In the genomic region with DNA sequence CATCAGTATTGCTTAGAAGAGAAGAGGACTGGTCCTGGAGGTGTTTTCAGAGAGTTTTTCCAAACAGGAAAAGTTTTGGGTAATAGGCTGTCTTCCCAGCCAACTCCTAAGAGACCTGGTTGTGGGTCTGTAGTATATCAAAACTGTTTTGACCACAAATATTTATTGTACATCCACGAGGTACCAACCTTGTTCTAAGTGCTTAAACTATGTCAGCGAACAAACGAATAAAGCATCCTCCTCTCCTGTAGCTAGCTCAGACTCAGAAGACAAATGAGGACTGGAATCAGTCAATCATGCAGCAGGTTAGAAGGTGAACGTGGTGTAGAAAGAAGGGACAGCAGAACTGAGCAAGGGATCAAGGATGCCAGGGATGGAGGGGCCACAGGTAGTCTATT, we compare ENCODE assay signal across 20 cellular contexts.
DNase-seq lines count a peak whose midpoint lies in the region; ATAC-seq and TF ChIP-seq lines count a peak whose summit lies in the region.
"Had no signal": no experiment of that assay in that cellular context is flagged by ENCODE, and none has a peak within 500 bp of the region (broad histone marks: within the 10 kb centered on the region; RNA-seq: fewer than 3 reads in every experiment).

No MANE protein-coding gene starts in this region.

- peak overlapping the region; percentile 45 for H3K4me3 ChIP-seq in Jurkat, Clone E6-1 (ENCODE audit: low read length)
- H3K4me3 ChIP-seq in suprapubic skin = no peak overlapping the region
- H3K4me3 ChIP-seq: gastroesophageal sphincter, left ventricle myocardium inferior, prostate gland, upper lobe of right lung had no signal

- H3K4me1 ChIP-seq in suprapubic skin = no peaks in the 10 kb centered on the region
- H3K4me1 ChIP-seq: gastroesophageal sphincter, left ventricle myocardium inferior, prostate gland, upper lobe of right lung had no signal

- no peaks in the 10 kb centered on the region for H3K9me3 ChIP-seq in suprapubic skin
- H3K9me3 ChIP-seq: prostate gland, upper lobe of right lung had no signal

- H3K27me3 ChIP-seq in suprapubic skin = peaks cover 34% of the 10 kb centered on the region

- H3K36me3 Mint-ChIP-seq in activated CD4-positive, alpha-beta T cell treated with anti-CD3 and anti-CD28 coated beads, Interleukin-2, amount 10 ng/mL, durations not matched to agents 24 days and 14 days (ENCODE audit: low read depth) = peaks cover 14% of the 10 kb centered on the region
- peaks cover 7 to 10% of the 10 kb centered on the region in 2 donors for H3K36me3 Mint-ChIP-seq in activated naive CD4-positive, alpha-beta T cell treated with anti-CD3 and anti-CD28 coated beads, Interleukin-2, amount 50 U/mL, for 72 hours
- peaks cover 0 to 6% (median 1%) of the 10 kb centered on the region in 3 donors for H3K36me3 Mint-ChIP-seq in naive thymus-derived CD8-positive, alpha-beta T cell
- H3K36me3 Mint-ChIP-seq: IgD-negative memory B cell had no signal

- TF ChIP-seq POLR2A in suprapubic skin (IDR thresholded peaks at IDR 0.05) = no peak

- no peaks in the 10 kb centered on the region for H3K36me3 ChIP-seq in suprapubic skin
- H3K36me3 ChIP-seq: gastroesophageal sphincter, left ventricle myocardium inferior, prostate gland, upper lobe of right lung, WERI-Rb-1 had no signal

- peak overlapping the region; percentile 86 for H3K4me3 Mint-ChIP-seq in activated CD4-positive, alpha-beta T cell treated with anti-CD3 and anti-CD28 coated beads, Interleukin-2, amount 10 ng/mL, durations not matched to agents 24 days and 14 days
- H3K4me3 Mint-ChIP-seq in naive thymus-derived CD8-positive, alpha-beta T cell = peak overlapping the region; percentile 78 to 93 (median 88)
- H3K4me3 Mint-ChIP-seq: IgD-negative memory B cell had no signal

- POLR2A ChIA-PET in naive thymus-derived CD8-positive, alpha-beta T cell (lab: Charles Lee) = interaction anchor here (0.9 to 1.8 kb wide), 2 partner anchors 15 to 24 kb away, joined by 3 to 7 read pairs; no protein-coding TSS in a partner anchor

- no peak overlapping the region for H3K27ac ChIP-seq in suprapubic skin
- H3K27ac ChIP-seq: epithelial cell of prostate, gastroesophageal sphincter, left ventricle myocardium inferior, prostate gland, upper lobe of right lung, WERI-Rb-1 had no signal

- H3K4me1 Mint-ChIP-seq in activated CD4-positive, alpha-beta T cell treated with anti-CD3 and anti-CD28 coated beads, Interleukin-2, amount 10 ng/mL, durations not matched to agents 24 days and 14 days = peaks cover 34% of the 10 kb centered on the region
- H3K4me1 Mint-ChIP-seq in naive thymus-derived CD8-positive, alpha-beta T cell = peaks cover 14 to 28% (median 21%) of the 10 kb centered on the region in 4 donors

- intact Hi-C loops in activated CD4-positive, alpha-beta T cell treated with anti-CD3 and anti-CD28 coated beads, Interleukin-2, amount 10 ng/mL, durations not matched to agents 24 days and 14 days (cut with micrococcal nuclease) = no loop called here

- peak; percentile 22 to 41 for ATAC-seq in activated naive CD4-positive, alpha-beta T cell treated with anti-CD3 and anti-CD28 coated beads, Interleukin-2, amount 50 U/mL, for 72 hours
- peak; percentile 49 to 52 for ATAC-seq in naive thymus-derived CD8-positive, alpha-beta T cell
- ATAC-seq: gastroesophageal sphincter, upper lobe of right lung had no signal

- no peak for DNase-seq in activated CD4-positive, alpha-beta T cell treated with anti-CD3 and anti-CD28 coated beads, Interleukin-2, amount 10 ng/mL, durations not matched to agents 24 days and 14 days
- no peak for DNase-seq in activated CD4-positive, alpha-beta T cell treated with anti-CD3 and anti-CD28 coated beads, Interleukin-2, amount 50 U/mL, for 4 hours
- DNase-seq in Jurkat, Clone E6-1 (ENCODE audit: low read depth, low spot score) = no peak
- DNase-seq in activated naive CD4-positive, alpha-beta T cell treated with anti-CD3 and anti-CD28 coated beads, Interleukin-2, amount 50 U/mL, for 72 hours (ENCODE audit: low spot score in 2 of 2) = no peak
- DNase-seq in naive thymus-derived CD8-positive, alpha-beta T cell = no peak
- no peak for DNase-seq in suprapubic skin (ENCODE audit: low spot score in 2 of 2)
- DNase-seq in amygdala (lab: John Stamatoyannopoulos, UW) = no peak
- no peak for DNase-seq in NCI-H2227 treated with DMSO at 0.1 percent for 48 hours (lab: John Stamatoyannopoulos, UW)
- DNase-seq: aorta, COR-L47, left ventricle myocardium inferior, NCI-H1092, NCI-H2107, NCI-H774, upper lobe of right lung, WERI-Rb-1 had no signal

- 55% methylated on average over 4 of the region's 4 CpGs for WGBS in suprapubic skin

- H3K27me3 Mint-ChIP-seq in activated CD4-positive, alpha-beta T cell treated with anti-CD3 and anti-CD28 coated beads, Interleukin-2, amount 10 ng/mL, durations not matched to agents 24 days and 14 days = peaks cover 9% of the 10 kb centered on the region
- H3K27me3 Mint-ChIP-seq in naive thymus-derived CD8-positive, alpha-beta T cell = no peaks in the 10 kb centered on the region

- peak overlapping the region; percentile 89 for H3K27ac Mint-ChIP-seq in activated CD4-positive, alpha-beta T cell treated with anti-CD3 and anti-CD28 coated beads, Interleukin-2, amount 10 ng/mL, durations not matched to agents 24 days and 14 days
- peak overlapping the region; percentile 34 to 76 for H3K27ac Mint-ChIP-seq in activated naive CD4-positive, alpha-beta T cell treated with anti-CD3 and anti-CD28 coated beads, Interleukin-2, amount 50 U/mL, for 72 hours
- peak overlapping the region; percentile 72 to 95 (median 90) for H3K27ac Mint-ChIP-seq in naive thymus-derived CD8-positive, alpha-beta T cell

- no peak for TF ChIP-seq CTCF in suprapubic skin (IDR thresholded peaks at IDR 0.05)

- TF ChIP-seq EP300 in suprapubic skin (IDR thresholded peaks at IDR 0.05) = no peak

- peaks cover 13% of the 10 kb centered on the region for H3K9me3 Mint-ChIP-seq in activated CD4-positive, alpha-beta T cell treated with anti-CD3 and anti-CD28 coated beads, Interleukin-2, amount 10 ng/mL, durations not matched to agents 24 days and 14 days
- peaks cover 5 to 6% of the 10 kb centered on the region in 2 donors for H3K9me3 Mint-ChIP-seq in activated naive CD4-positive, alpha-beta T cell treated with anti-CD3 and anti-CD28 coated beads, Interleukin-2, amount 50 U/mL, for 72 hours
- peaks cover 0 to 11% (median 8%) of the 10 kb centered on the region in 9 donors for H3K9me3 Mint-ChIP-seq in naive thymus-derived CD8-positive, alpha-beta T cell
